Comparison of ENCODE assay signal across 16 cellular contexts in genomic region chr7:141097430-141097829, GRCh38. TPM values are rescaled to one million over a fixed set of nuclear protein-coding genes. Genes with fewer than 3 reads are reported as not detected.
A peak's percentile ranks its signal among the peaks of the same experiment; 100 is the strongest.
DNase-seq lines count a peak whose midpoint lies in the region; ATAC-seq and TF ChIP-seq lines count a peak whose summit lies in the region.
"Had no signal": no experiment of that assay in that cellular context is flagged by ENCODE, and none has a peak within 500 bp of the region (broad histone marks: within the 10 kb centered on the region; RNA-seq: fewer than 3 reads in every experiment).

No MANE protein-coding gene starts in this region.

- WGBS in ovary, 3 donors: 44 to 50% (median 46%) methylated on average over 4 of the region's 4 CpGs

- H3K9me3 ChIP-seq in HEK293 (ENCODE audit: control insufficient read depth, insufficient read depth, low read depth, low read length): no peaks in the 10 kb centered on the region
- H3K9me3 ChIP-seq in ovary: no peaks in the 10 kb centered on the region
- H3K9me3 ChIP-seq: BE2C had no signal

- ATAC-seq in SK-N-SH treated with all-trans-retinoic acid at 6 μM for 48 hours: no peak
- no peak for ATAC-seq in HG03039 (IDR thresholded peaks at IDR 0.05; ENCODE audit: unreplicated experiment)
- ATAC-seq in GM21529 (IDR thresholded peaks at IDR 0.05; ENCODE audit: unreplicated experiment): no peak
- ATAC-seq: left cardiac atrium; sciatic nerve; stimulated activated naive CD8-positive, alpha-beta T cell treated with anti-CD3 and anti-CD28 coated beads, Interleukin-15, Interleukin-2, amounts not matched to agents 100 U/mL and 50 U/mL, for 24 hours had no signal

- DNase-seq in ACHN (peak; percentile 55), fibroblast of villous mesenchyme (ENCODE audit: low read depth) (peak; percentile 10), ovary (no peak), activated T-cell treated with anti-CD3 and anti-CD28 coated beads for 4 hours (no peak)
- DNase-seq: activated CD4-positive, CD25-positive, alpha-beta regulatory T cell; amygdala; BE2C; DMS79; effector CD4-positive, alpha-beta T cell; left cardiac atrium; stimulated activated naive CD8-positive, alpha-beta T cell treated with anti-CD3 and anti-CD28 coated beads, Interleukin-15, Interleukin-2, amounts not matched to agents 100 U/mL and 50 U/mL, for 24 hours had no signal

- no peak for TF ChIP-seq EP300 in ovary (IDR thresholded peaks at IDR 0.05)

- H3K36me3 ChIP-seq in HEK293 (ENCODE audit: control insufficient read depth in 2 of 2, insufficient read depth in 1 of 2, low read length in 2 of 2) (no peaks in the 10 kb centered on the region), ovary (no peaks in the 10 kb centered on the region)
- H3K36me3 ChIP-seq: BE2C had no signal

- H3K27ac ChIP-seq in HEK293 (ENCODE audit: extremely low read depth, low read depth, low read length): no peak overlapping the region
- H3K27ac ChIP-seq in ovary: no peak overlapping the region

- H3K4me1 ChIP-seq in HEK293 (ENCODE audit: control insufficient read depth, insufficient read depth, low read length): no peaks in the 10 kb centered on the region
- no peaks in the 10 kb centered on the region for H3K4me1 ChIP-seq in ovary (ENCODE audit: insufficient read depth)

- TF ChIP-seq CTCF in HEK293 (tag by site-specific recombination; IDR thresholded peaks at IDR 0.05): no peak
- no peak for TF ChIP-seq CTCF in fibroblast of villous mesenchyme (IDR thresholded peaks at IDR 0.05; ENCODE audit: insufficient read depth, low read depth, low read length)
- no peak for TF ChIP-seq CTCF in ovary (IDR thresholded peaks at IDR 0.05)

- CTCF ChIA-PET in HEK293 (lab: Yijun Ruan, JAX): interaction anchor here (0.6 to 1.3 kb wide), 2 partner anchors 12 to 280 kb away, joined by 3 to 4 read pairs; no protein-coding TSS in a partner anchor

- in situ Hi-C loops in ACHN (cut with HindIII; ENCODE audit: low pct_ligation_motif_present, low pct_unique_long_range_greater_than_20kb, low sequenced_read_pairs): no loop called here

- no peak for TF ChIP-seq POLR2A in ovary (IDR thresholded peaks at IDR 0.05)

- H3K4me3 ChIP-seq in HEK293 (ENCODE audit: low read depth, low read length): no peak overlapping the region
- no peak overlapping the region for H3K4me3 ChIP-seq in fibroblast of villous mesenchyme (ENCODE audit: low read depth, low read length)
- no peak overlapping the region for H3K4me3 ChIP-seq in ovary

- POLR2A ChIA-PET in HEK293 (lab: Yijun Ruan, JAX): no interaction called here

- intact Hi-C loops in ovary (cut with DNase I): no loop called here

- no peaks in the 10 kb centered on the region for H3K27me3 ChIP-seq in ovary
- H3K27me3 ChIP-seq: BE2C had no signal

TF ChIP-seq in HEK293, 187 proteins besides CTCF, POLR2A, EP300 and RAD21:
- no peak for TF ChIP-seq ZNF214 (tag by site-specific recombination; IDR thresholded peaks at IDR 0.05; ENCODE audit: borderline replicate concordance)
- TF ChIP-seq, protein P1, sequence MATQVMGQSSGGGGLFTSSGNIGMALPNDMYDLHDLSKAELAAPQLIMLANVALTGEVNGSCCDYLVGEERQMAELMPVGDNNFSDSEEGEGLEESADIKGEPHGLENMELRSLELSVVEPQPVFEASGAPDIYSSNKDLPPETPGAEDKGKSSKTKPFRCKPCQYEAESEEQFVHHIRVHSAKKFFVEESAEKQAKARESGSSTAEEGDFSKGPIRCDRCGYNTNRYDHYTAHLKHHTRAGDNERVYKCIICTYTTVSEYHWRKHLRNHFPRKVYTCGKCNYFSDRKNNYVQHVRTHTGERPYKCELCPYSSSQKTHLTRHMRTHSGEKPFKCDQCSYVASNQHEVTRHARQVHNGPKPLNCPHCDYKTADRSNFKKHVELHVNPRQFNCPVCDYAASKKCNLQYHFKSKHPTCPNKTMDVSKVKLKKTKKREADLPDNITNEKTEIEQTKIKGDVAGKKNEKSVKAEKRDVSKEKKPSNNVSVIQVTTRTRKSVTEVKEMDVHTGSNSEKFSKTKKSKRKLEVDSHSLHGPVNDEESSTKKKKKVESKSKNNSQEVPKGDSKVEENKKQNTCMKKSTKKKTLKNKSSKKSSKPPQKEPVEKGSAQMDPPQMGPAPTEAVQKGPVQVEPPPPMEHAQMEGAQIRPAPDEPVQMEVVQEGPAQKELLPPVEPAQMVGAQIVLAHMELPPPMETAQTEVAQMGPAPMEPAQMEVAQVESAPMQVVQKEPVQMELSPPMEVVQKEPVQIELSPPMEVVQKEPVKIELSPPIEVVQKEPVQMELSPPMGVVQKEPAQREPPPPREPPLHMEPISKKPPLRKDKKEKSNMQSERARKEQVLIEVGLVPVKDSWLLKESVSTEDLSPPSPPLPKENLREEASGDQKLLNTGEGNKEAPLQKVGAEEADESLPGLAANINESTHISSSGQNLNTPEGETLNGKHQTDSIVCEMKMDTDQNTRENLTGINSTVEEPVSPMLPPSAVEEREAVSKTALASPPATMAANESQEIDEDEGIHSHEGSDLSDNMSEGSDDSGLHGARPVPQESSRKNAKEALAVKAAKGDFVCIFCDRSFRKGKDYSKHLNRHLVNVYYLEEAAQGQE (tag by site-specific recombination; IDR thresholded peaks at IDR 0.05): peak; percentile 96
TF ChIP-seq in HEK293: peak in this region for 1.

TF ChIP-seq in SK-N-SH treated with all-trans-retinoic acid at 6 μM for 48 hours, 23 proteins besides CTCF, POLR2A, EP300 and RAD21:
- TF ChIP-seq ZFP3 (CRISPR knock-in tag; IDR thresholded peaks at IDR 0.05): no peak
- no peak for TF ChIP-seq PPARA (CRISPR knock-in tag; IDR thresholded peaks at IDR 0.05; ENCODE audit: borderline replicate concordance)
- 0 out of 2 replicates have a peak, but pooled peaks have one; percentile 12 for TF ChIP-seq ISL1 (CRISPR knock-in tag; IDR thresholded peaks at IDR 0.05)
- TF ChIP-seq GLIS3 (CRISPR knock-in tag; IDR thresholded peaks at IDR 0.05): no peak
TF ChIP-seq in SK-N-SH treated with all-trans-retinoic acid at 6 μM for 48 hours: peak in this region for 1.

RNA-seq across cellular contexts. Expression of gene TMEM178B, which starts 23.6 kb away (rescaled TPM):
- total RNA-seq in fibroblast of villous mesenchyme: 0.32 and 0.43 TPM in 2 replicates
- total RNA-seq in ovary: 1 to 10 TPM in 1 of 7 donors, under 1 TPM in 6; 0.10 to 1.6 (median 0.30) TPM
- polyA plus RNA-seq in ovary: under 1 TPM; 0.13 to 0.52 TPM

Comparison
In these comparisons a context has a peak if more than half of its experiments do, and no peak if none do; other contexts are left out.
1. DNase-seq: peak in ACHN (single experiment) and fibroblast of villous mesenchyme (single experiment); none in ovary (0 of 5) and activated T-cell treated with anti-CD3 and anti-CD28 coated beads for 4 hours (single experiment).